Comparison of ENCODE assay signal across 8 cellular contexts in the genomic region with DNA sequence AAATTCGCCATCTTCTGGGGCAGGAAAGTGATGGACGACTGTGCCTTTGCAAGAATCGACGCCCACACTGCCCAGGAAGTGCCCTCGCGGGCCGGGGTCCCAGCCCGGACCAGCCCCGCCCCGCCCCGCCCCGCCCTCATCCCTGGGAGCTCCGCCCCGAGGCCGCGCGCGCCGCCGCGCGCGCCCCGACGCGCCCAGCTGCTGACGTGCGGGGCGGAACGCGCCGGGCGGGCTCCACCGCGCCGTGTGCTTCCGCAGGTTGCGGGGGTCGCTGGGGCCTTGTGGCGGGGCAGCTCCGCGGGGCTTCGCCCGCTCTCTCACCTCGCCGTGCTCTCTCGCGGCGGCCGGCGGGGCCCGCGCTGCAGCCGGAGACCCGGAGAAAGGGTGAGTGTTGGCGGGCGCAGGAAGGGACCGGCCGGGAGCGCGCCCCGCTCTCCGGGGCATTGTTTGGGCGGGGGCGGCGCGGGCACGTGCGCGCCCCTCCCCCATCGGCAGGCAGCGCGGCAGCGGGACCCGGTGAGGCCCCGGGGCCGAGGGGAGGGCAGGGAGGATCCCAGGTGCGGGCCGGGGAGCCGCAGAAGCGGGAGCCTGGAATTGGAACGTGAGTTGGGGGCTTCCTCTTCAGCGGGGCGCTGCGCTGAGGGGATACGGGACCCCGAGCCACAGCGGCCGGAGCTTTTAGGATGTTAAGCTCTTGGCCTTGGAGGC. TPM values are rescaled to one million over a fixed set of nuclear protein-coding genes. Genes with fewer than 3 reads are reported as not detected.
DNase-seq lines count a peak whose midpoint lies in the region; ATAC-seq and TF ChIP-seq lines count a peak whose summit lies in the region.

A gene (plus strand): TSS at position 188 of the 708 bp plus-strand sequence. CDS start 17,366 bp downstream, outside the sequence.

- peak within 1 kb of the TSS; percentile 99 for H2BK120ac ChIP-seq in trophoblast cell (ENCODE audit: insufficient read depth, low read length, poor library complexity)

- peak; percentile 28 for DNase-seq in GM04504 (ENCODE audit: low read depth)
- peak; percentile 99 for DNase-seq in H7
- DNase-seq in MG63: peak; percentile 79
- peak; percentile 85 for DNase-seq in activated naive CD8-positive, alpha-beta T cell treated with anti-CD3 and anti-CD28 coated beads, Interleukin-2, amount 10 ng/mL, durations not matched to agents 7 days and 5 days
- peak; percentile 73 to 79 for DNase-seq in cardiac muscle cell (ENCODE audit: low read depth in 1 of 2, low spot score in 1 of 2)
- DNase-seq in trophoblast cell: peak; percentile 18 to 69
- peak; percentile 35 to 74 for DNase-seq in tibial artery

- H2AFZ ChIP-seq in SU-DHL-6 (ENCODE audit: low read depth, low read length, severe bottlenecking): peak within 1 kb of the TSS; percentile 99
- H2AFZ ChIP-seq in trophoblast cell (ENCODE audit: insufficient read depth, low read length, poor library complexity): peak within 1 kb of the TSS; percentile 82

- POLR2A ChIA-PET in activated naive CD8-positive, alpha-beta T cell treated with anti-CD3 and anti-CD28 coated beads, Interleukin-2, amount 10 ng/mL, durations not matched to agents 7 days and 5 days (lab: Charles Lee): interaction anchor here (0.6 to 3.5 kb wide), 11 partner anchors 10 to 270 kb away, joined by 3 to 53 read pairs (median 5); a partner anchor contains a TSS

- H3K4me2 ChIP-seq in SU-DHL-6 (ENCODE audit: low read depth, low read length, poor library complexity, severe bottlenecking) (peak within 1 kb of the TSS; percentile 98), trophoblast cell (ENCODE audit: low read length) (peak within 1 kb of the TSS; percentile 97)

- peak within 1 kb of the TSS; percentile 99 for H3K9ac ChIP-seq in SU-DHL-6 (ENCODE audit: low read length)
- peak within 1 kb of the TSS; percentile 99 for H3K9ac ChIP-seq in trophoblast cell (ENCODE audit: low read length)

- H3K4me3 ChIP-seq in H7 (ENCODE audit: insufficient read depth, low read depth, low read length) (peak within 1 kb of the TSS; percentile 92), MG63 (peak within 1 kb of the TSS; percentile 94), SU-DHL-6 (ENCODE audit: insufficient read depth, low read length, poor library complexity, severe bottlenecking) (peak within 1 kb of the TSS; percentile 95), cardiac muscle cell (peak within 1 kb of the TSS; percentile 96), trophoblast cell (ENCODE audit: low read depth, low read length) (peak within 1 kb of the TSS; percentile 98), tibial artery (peak within 1 kb of the TSS; percentile 83 to 98)

- peak within 1 kb of the TSS; percentile 100 for H3K18ac ChIP-seq in trophoblast cell (ENCODE audit: low read length)

- peak; percentile 83 for ATAC-seq in activated naive CD8-positive, alpha-beta T cell treated with anti-CD3 and anti-CD28 coated beads, Interleukin-2, amount 10 ng/mL, durations not matched to agents 7 days and 5 days (ENCODE audit: low read depth)

- H2BK12ac ChIP-seq in trophoblast cell (ENCODE audit: low read length): peak within 1 kb of the TSS; percentile 36

- H3K27me3 ChIP-seq in H7 (ENCODE audit: control insufficient read depth, insufficient read depth, low read length) (no peaks in the 10 kb centered on the region), MG63 (no peaks in the 10 kb centered on the region), SU-DHL-6 (ENCODE audit: low read length) (no peaks in the 10 kb centered on the region), cardiac muscle cell (no peaks in the 10 kb centered on the region), trophoblast cell (ENCODE audit: insufficient read depth, low read length) (no peaks in the 10 kb centered on the region), tibial artery (no peaks in the 10 kb centered on the region)

- H3K9me3 ChIP-seq in MG63 (no peaks in the 10 kb centered on the region), SU-DHL-6 (ENCODE audit: insufficient read depth, low read length) (no peaks in the 10 kb centered on the region), cardiac muscle cell (ENCODE audit: low read depth) (no peaks in the 10 kb centered on the region), trophoblast cell (ENCODE audit: insufficient read depth, low read depth, low read length) (no peaks in the 10 kb centered on the region), tibial artery (no peaks in the 10 kb centered on the region)

- peaks cover 22% of the 10 kb centered on the region for H3K4me1 ChIP-seq in cardiac muscle cell (ENCODE audit: low read depth)
- H3K4me1 ChIP-seq in trophoblast cell (ENCODE audit: control insufficient read depth in 1 of 2, insufficient read depth in 2 of 2, low read length in 2 of 2): peaks cover 6 to 19% of the 10 kb centered on the region in 2 experiments
- H3K4me1 ChIP-seq in tibial artery: peaks cover 0 to 27% (median 6%) of the 10 kb centered on the region in 4 donors

- peak within 1 kb of the TSS; percentile 90 for H3K4me3 Mint-ChIP-seq in activated naive CD8-positive, alpha-beta T cell treated with anti-CD3 and anti-CD28 coated beads, Interleukin-2, amount 10 ng/mL, durations not matched to agents 7 days and 5 days

- H3K27ac ChIP-seq in SU-DHL-6 (ENCODE audit: low read depth, low read length): peak within 1 kb of the TSS; percentile 82
- H3K27ac ChIP-seq in cardiac muscle cell: peak within 1 kb of the TSS; percentile 79
- peak within 1 kb of the TSS; percentile 79 for H3K27ac ChIP-seq in trophoblast cell (ENCODE audit: low read depth, low read length)
- peak within 1 kb of the TSS; percentile 84 to 93 for H3K27ac ChIP-seq in tibial artery

- H4K8ac ChIP-seq in trophoblast cell (ENCODE audit: low read depth, low read length): peak within 1 kb of the TSS; percentile 99

- H3K27ac Mint-ChIP-seq in activated naive CD8-positive, alpha-beta T cell treated with anti-CD3 and anti-CD28 coated beads, Interleukin-2, amount 10 ng/mL, durations not matched to agents 7 days and 5 days: peak within 1 kb of the TSS; percentile 90

- H4K91ac ChIP-seq in trophoblast cell (ENCODE audit: low read depth, low read length): peak within 1 kb of the TSS; percentile 99

- H3K79me2 ChIP-seq in SU-DHL-6 (ENCODE audit: insufficient read depth, low read length): peaks cover 50% of the 10 kb centered on the region
- peaks cover 15% of the 10 kb centered on the region for H3K79me2 ChIP-seq in trophoblast cell (ENCODE audit: control insufficient read depth, insufficient read depth, low read length, poor library complexity)

- H3K36me3 ChIP-seq in H7 (replicated peaks; ENCODE audit: control insufficient read depth, insufficient read depth, low read length) (0 out of 2 replicates have a peak, but pooled peaks cover 1% of the 10 kb centered on the region), MG63 (peaks cover 22% of the 10 kb centered on the region), SU-DHL-6 (ENCODE audit: low read length) (peaks cover 4% of the 10 kb centered on the region; the same call in 1 of the 2 replicates), cardiac muscle cell (no peaks in the 10 kb centered on the region), trophoblast cell (ENCODE audit: control insufficient read depth in 1 of 2, insufficient read depth in 2 of 2, low read length in 2 of 2) (peaks cover 0 to 3% of the 10 kb centered on the region in 2 experiments), tibial artery (peaks cover 0 to 6% (median 0%) of the 10 kb centered on the region in 3 donors)

- peaks cover 31% of the 10 kb centered on the region for H3K4me1 Mint-ChIP-seq in activated naive CD8-positive, alpha-beta T cell treated with anti-CD3 and anti-CD28 coated beads, Interleukin-2, amount 10 ng/mL, durations not matched to agents 7 days and 5 days

- TF ChIP-seq CTCF in SU-DHL-6 (IDR thresholded peaks at IDR 0.05; ENCODE audit: insufficient read depth, low read length, poor library complexity, severe bottlenecking): no peak
- TF ChIP-seq CTCF in cardiac muscle cell (IDR thresholded peaks at IDR 0.05; ENCODE audit: low read depth, low read length): no peak
- TF ChIP-seq CTCF in tibial artery (IDR thresholded peaks at IDR 0.05): no peak

- H3K9me3 Mint-ChIP-seq in activated naive CD8-positive, alpha-beta T cell treated with anti-CD3 and anti-CD28 coated beads, Interleukin-2, amount 10 ng/mL, durations not matched to agents 7 days and 5 days: no peaks in the 10 kb centered on the region

- H4K12ac ChIP-seq in trophoblast cell (ENCODE audit: low read depth, low read length): peak within 1 kb of the TSS; percentile 99

- H2AK5ac ChIP-seq in trophoblast cell (ENCODE audit: low read length): peak within 1 kb of the TSS; percentile 93

- intact Hi-C loops in tibial artery (cut with DNase I; ENCODE audit: low total_unique reads): loop anchor here (5.0 kb wide), 1 partner anchor 60 kb away; a partner anchor contains a TSS

- H3K9me2 ChIP-seq in SU-DHL-6 (replicated peaks; ENCODE audit: insufficient read depth, low read length): no peaks in the 10 kb centered on the region

- no CpG with 5 or more reads among the region's 89 CpGs for WGBS in trophoblast cell (ENCODE audit: extremely low coverage, insufficient coverage, insufficient read length)

- H2BK5ac ChIP-seq in trophoblast cell (ENCODE audit: low read depth, low read length, poor library complexity): peak within 1 kb of the TSS; percentile 98

- peak within 1 kb of the TSS; percentile 98 for H3K4ac ChIP-seq in trophoblast cell (ENCODE audit: low read depth, low read length)

- peak within 1 kb of the TSS; percentile 27 for H3K23ac ChIP-seq in trophoblast cell (ENCODE audit: low read length)

- peak within 1 kb of the TSS; percentile 98 for H3K14ac ChIP-seq in trophoblast cell (ENCODE audit: low read length)

- H3K36me3 Mint-ChIP-seq in activated naive CD8-positive, alpha-beta T cell treated with anti-CD3 and anti-CD28 coated beads, Interleukin-2, amount 10 ng/mL, durations not matched to agents 7 days and 5 days: peaks cover 14% of the 10 kb centered on the region

- H3K27me3 Mint-ChIP-seq in activated naive CD8-positive, alpha-beta T cell treated with anti-CD3 and anti-CD28 coated beads, Interleukin-2, amount 10 ng/mL, durations not matched to agents 7 days and 5 days: no peaks in the 10 kb centered on the region

- 0 out of 2 replicates have a peak, but pooled peaks cover under 1% of the 10 kb centered on the region for H4K20me1 ChIP-seq in SU-DHL-6 (ENCODE audit: low read depth, low read length)

- peaks cover 10% of the 10 kb centered on the region for H3K79me1 ChIP-seq in trophoblast cell (ENCODE audit: low read length)

- peaks cover 5% of the 10 kb centered on the region for H3F3A ChIP-seq in SU-DHL-6 (ENCODE audit: insufficient read depth)

RNA-seq across cellular contexts. Expression of the gene that starts here (rescaled TPM):
- 46.5 and 58.7 TPM in 2 replicates for total RNA-seq in H7 (2014; rRNA removed; shearing (Covaris generic))
- total RNA-seq in MG63 (2014; rRNA removed; shearing (Covaris generic); ENCODE audit: low replicate concordance): 26.6 and 34.6 TPM in 2 replicates
- 10 to 100 TPM; 49.7 to 52.7 TPM for total RNA-seq in activated naive CD8-positive, alpha-beta T cell treated with anti-CD3 and anti-CD28 coated beads, Interleukin-2, amount 10 ng/mL, durations not matched to agents 7 days and 5 days
- 27.4 and 34.9 TPM in 2 replicates for total RNA-seq in cardiac muscle cell
- 15.7 and 23.7 TPM in 2 replicates for polyA plus RNA-seq in cardiac muscle cell
- 16.8 and 18.4 TPM in 2 replicates for polyA plus RNA-seq in trophoblast cell (2013)

Comparison
In these comparisons a context has a peak if more than half of its experiments do, and no peak if none do; other contexts are left out.
1. Peak in every context shown above with its lines: DNase-seq, ATAC-seq, H3K4me3 ChIP-seq and H3K27ac ChIP-seq.
2. DNase-seq: peak in every context shown above with its lines; median percentile 99 in H7; 85 in activated naive CD8-positive, alpha-beta T cell treated with anti-CD3 and anti-CD28 coated beads, Interleukin-2, amount 10 ng/mL, durations not matched to agents 7 days and 5 days; 79 in MG63; 76 in cardiac muscle cell; 54 in tibial artery; 44 in trophoblast cell; 28 in GM04504.